ENCODE assay signal across 10 cellular contexts in genomic region chr7:64946772-64947171, GRCh38. TPM values are rescaled to one million over a fixed set of nuclear protein-coding genes. Genes with fewer than 3 reads are reported as not detected.
DNase-seq lines count a peak whose midpoint lies in the region; ATAC-seq, FAIRE-seq and TF ChIP-seq lines count a peak whose summit lies in the region.
"Had no signal": no experiment of that assay in that cellular context is flagged by ENCODE, and none has a peak within 500 bp of the region (broad histone marks: within the 10 kb centered on the region; RNA-seq: fewer than 3 reads in every experiment).

No MANE protein-coding gene starts in this region.

- H3K36me3 ChIP-seq in GM23248 (ENCODE audit: low read depth), result no peaks in the 10 kb centered on the region
- H3K36me3 ChIP-seq in HepG2 (replicated peaks in 1 of 2; ENCODE audit: control insufficient read depth in 1 of 2, insufficient read depth in 2 of 2, low read length in 2 of 2), result no peaks in the 10 kb centered on the region
- H3K36me3 ChIP-seq in mesenchymal stem cell (ENCODE audit: control insufficient read depth in 1 of 2, insufficient read depth in 2 of 2, low read depth in 1 of 2, low read length in 2 of 2), result no peaks in the 10 kb centered on the region

- H3K27me3 ChIP-seq in AG04450 (ENCODE audit: control insufficient read depth, insufficient read depth, low read length), result peaks cover 27% of the 10 kb centered on the region
- peaks cover 25% of the 10 kb centered on the region for H3K27me3 ChIP-seq in GM23248 (replicated peaks; ENCODE audit: insufficient read depth)
- peaks cover 0 to 2% of the 10 kb centered on the region in 2 experiments; a peak in 1 of 5 replicates for H3K27me3 ChIP-seq in HepG2 (ENCODE audit: control insufficient read depth in 1 of 2, insufficient read depth in 2 of 2, low read length in 2 of 2)
- peaks cover 11 to 36% of the 10 kb centered on the region in 2 experiments for H3K27me3 ChIP-seq in mesenchymal stem cell (ENCODE audit: control insufficient read depth in 1 of 2, insufficient read depth in 1 of 2, low read length in 2 of 2)

- H3K4me1 Mint-ChIP-seq in activated T-helper 17 cell treated with anti-CD3 and anti-CD28 coated beads, Interleukin-2, amount 50 U/mL, for 72 hours, result no peaks in the 10 kb centered on the region

- no peak for DNase-seq in AG04450 (ENCODE audit: low read depth, low spot score)
- peak; percentile 15 for DNase-seq in GM23248
- DNase-seq in HepG2 (ENCODE audit: low spot score), result peak; percentile 27
- no peak for DNase-seq in urothelium cell line (ENCODE audit: low spot score)
- no peak for DNase-seq in G401 (ENCODE audit: low spot score)
- DNase-seq in mesenchymal stem cell, result no peak

- no peak overlapping the region for H3K18ac ChIP-seq in mesenchymal stem cell (ENCODE audit: low read depth in 1 of 2, low read length in 2 of 2)

- no peaks in the 10 kb centered on the region for H3F3A ChIP-seq in GM23248 (ENCODE audit: insufficient read depth)

- H3K4ac ChIP-seq in mesenchymal stem cell (ENCODE audit: low read depth in 1 of 2, low read length in 2 of 2), result no peak overlapping the region

- peak; percentile 30 for TF ChIP-seq CTCF in AG04450 (IDR thresholded peaks at IDR 0.05; ENCODE audit: low read depth, low read length)
- peak; percentile 82 for TF ChIP-seq CTCF in HepG2 (CRISPR knock-in tag; IDR thresholded peaks at IDR 0.05)

- H3K27me3 Mint-ChIP-seq in activated T-helper 17 cell treated with anti-CD3 and anti-CD28 coated beads, Interleukin-2, amount 50 U/mL, for 72 hours, result peaks cover 41% of the 10 kb centered on the region

- H3K27ac ChIP-seq in AG04450 (ENCODE audit: low read depth, low read length) (no peak overlapping the region), GM23248 (no peak overlapping the region), HepG2 (ENCODE audit: extremely low read length, insufficient read depth, low read length) (no peak overlapping the region), mesenchymal stem cell (ENCODE audit: low read length, poor library complexity, severe bottlenecking) (no peak overlapping the region)
- H3K27ac ChIP-seq: SK-N-MC had no signal

- no TSS peak for BruUV-seq in HepG2 (replicated peaks; lab: Mats Ljungman, UMichigan)

- H3K36me3 Mint-ChIP-seq in activated T-helper 17 cell treated with anti-CD3 and anti-CD28 coated beads, Interleukin-2, amount 50 U/mL, for 72 hours (ENCODE audit: low read depth), result no peaks in the 10 kb centered on the region

- H4K91ac ChIP-seq in mesenchymal stem cell (ENCODE audit: low read length), result no peak overlapping the region

- no peak for TF ChIP-seq RAD21 in HepG2 (CRISPR knock-in tag; IDR thresholded peaks at IDR 0.05)

- H3K23ac ChIP-seq in mesenchymal stem cell (ENCODE audit: low read length in 2 of 2), result no peak overlapping the region

- H3K4me3 ChIP-seq in AG04450 (ENCODE audit: low read depth, low read length), result no peak overlapping the region
- no peak overlapping the region for H3K4me3 ChIP-seq in GM23248
- H3K4me3 ChIP-seq in HepG2 (replicated peaks in 1 of 3; ENCODE audit: insufficient read depth in 1 of 3, low read depth in 2 of 3, low read length in 3 of 3), result peak overlapping the region; percentile 64 to 83 (median 67)
- no peak overlapping the region for H3K4me3 ChIP-seq in mesenchymal stem cell (ENCODE audit: insufficient read depth in 1 of 2, low read depth in 1 of 2, low read length in 2 of 2)
- H3K4me3 ChIP-seq: SK-N-MC had no signal

- WGBS in GM23248 (ENCODE audit: low coverage in 1 of 2, low lambda C conversion rate in 2 of 2, missing lambda C conversion rate in 2 of 2), 2 experiments, result 32 to 41% methylated on average over 5 of the region's 5 CpGs
- 54% methylated on average over 4 of the region's 5 CpGs for WGBS in HepG2 (ENCODE audit: low lambda C conversion rate)
- 26% methylated on average over 5 of the region's 5 CpGs for WGBS in mesenchymal stem cell

- no peaks in the 10 kb centered on the region for H3K79me2 ChIP-seq in GM23248 (ENCODE audit: insufficient read depth)
- H3K79me2 ChIP-seq in HepG2 (ENCODE audit: insufficient read depth, low read length), result no peaks in the 10 kb centered on the region

- no peak overlapping the region for H2BK5ac ChIP-seq in mesenchymal stem cell (ENCODE audit: low read depth, low read length, poor library complexity, severe bottlenecking)

- H3K9me3 Mint-ChIP-seq in activated T-helper 17 cell treated with anti-CD3 and anti-CD28 coated beads, Interleukin-2, amount 50 U/mL, for 72 hours, result no peaks in the 10 kb centered on the region

- H2BK15ac ChIP-seq in mesenchymal stem cell (ENCODE audit: low read depth, poor library complexity, severe bottlenecking), result no peak overlapping the region

- in situ Hi-C loops in GM23248 (cut with MboI) (no loop called here), HepG2 (cut with HindIII; ENCODE audit: extremely low pct_ligation_motif_present, low pct_unique_long_range_greater_than_20kb) (no loop called here), G401 (cut with HindIII; ENCODE audit: low sequenced_read_pairs) (no loop called here)

- H4K8ac ChIP-seq in mesenchymal stem cell (ENCODE audit: low read length), result no peak overlapping the region

- H3K4me3 Mint-ChIP-seq in activated T-helper 17 cell treated with anti-CD3 and anti-CD28 coated beads, Interleukin-2, amount 50 U/mL, for 72 hours, result no peak overlapping the region

- POLR2A ChIA-PET in AG04450 (lab: Yijun Ruan, JAX), result no interaction called here
- POLR2A ChIA-PET in HepG2 (lab: Yijun Ruan, JAX), result interaction anchor here (0.7 to 1.6 kb wide), 4 partner anchors 23 to 154 kb away, joined by 3 to 4 read pairs (median 4); partner anchors contain the start of gene ERV3-1

- H3K9ac ChIP-seq in GM23248, result no peak overlapping the region
- peak overlapping the region; percentile 71; the same call in 1 of the 2 replicates for H3K9ac ChIP-seq in HepG2 (ENCODE audit: insufficient read depth, low read depth, low read length)
- H3K9ac ChIP-seq in mesenchymal stem cell (ENCODE audit: low read length), result no peak overlapping the region

- H2AK5ac ChIP-seq in mesenchymal stem cell (ENCODE audit: low read length, severe bottlenecking), result no peak overlapping the region

- ATAC-seq in activated T-helper 17 cell treated with anti-CD3 and anti-CD28 coated beads, Interleukin-2, amount 50 U/mL, for 72 hours (replicated peaks), result peak; percentile 65
- ATAC-seq in HepG2 (peak; percentile 82), HG03439 (IDR thresholded peaks at IDR 0.05; ENCODE audit: unreplicated experiment) (no peak)

- no peaks in the 10 kb centered on the region for H3K4me1 ChIP-seq in GM23248 (ENCODE audit: insufficient read depth)
- peaks cover 33% of the 10 kb centered on the region for H3K4me1 ChIP-seq in HepG2 (ENCODE audit: insufficient read depth, low read length)
- H3K4me1 ChIP-seq in mesenchymal stem cell (ENCODE audit: control insufficient read depth, insufficient read depth, low read depth, low read length), result peaks cover 5% of the 10 kb centered on the region

- H2BK12ac ChIP-seq in mesenchymal stem cell (ENCODE audit: low read length in 2 of 2), result no peak overlapping the region

- H2BK120ac ChIP-seq in mesenchymal stem cell (ENCODE audit: low read depth, low read length), result no peak overlapping the region

- TF ChIP-seq EP300 in HepG2 (IDR thresholded peaks at IDR 0.05; ENCODE audit: low read depth in 2 of 2, low read length in 2 of 2) (no peak), HepG2 (CRISPR knock-in tag; IDR thresholded peaks at IDR 0.05; ENCODE audit: borderline replicate concordance) (no peak)

- H3K9me3 ChIP-seq in AG04450 (ENCODE audit: control insufficient read depth, insufficient read depth, low read length) (peaks cover 14% of the 10 kb centered on the region), GM23248 (ENCODE audit: low read depth) (no peaks in the 10 kb centered on the region), HepG2 (ENCODE audit: low read length) (no peaks in the 10 kb centered on the region), mesenchymal stem cell (ENCODE audit: control insufficient read depth, low read length) (no peaks in the 10 kb centered on the region)

- CTCF ChIA-PET in AG04450 (lab: Charles Lee) (interaction anchor here (2.1 kb wide), 1 partner anchor 361 kb away, joined by 12 read pairs; no protein-coding TSS in a partner anchor), HepG2 (lab: Yijun Ruan, JAX; ENCODE audit: low intra/inter-chr PET ratio, low total read pairs) (no interaction called here)

- H3K79me1 ChIP-seq in mesenchymal stem cell (replicated peaks; ENCODE audit: low read length, poor library complexity, severe bottlenecking), result no peaks in the 10 kb centered on the region

- no peak overlapping the region for H3K27ac Mint-ChIP-seq in activated T-helper 17 cell treated with anti-CD3 and anti-CD28 coated beads, Interleukin-2, amount 50 U/mL, for 72 hours

- intact Hi-C loops in HepG2 (cut with micrococcal nuclease; ENCODE audit: unreplicated experiment), result no loop called here

- H4K20me1 ChIP-seq in GM23248 (ENCODE audit: insufficient read depth) (no peaks in the 10 kb centered on the region), HepG2 (ENCODE audit: insufficient read depth, low read length) (no peaks in the 10 kb centered on the region)

- H3K4me2 ChIP-seq in GM23248 (ENCODE audit: unreplicated experiment) (no peak overlapping the region), HepG2 (ENCODE audit: low read depth, low read length) (peak overlapping the region; percentile 93), mesenchymal stem cell (ENCODE audit: low read length, poor library complexity, severe bottlenecking) (no peak overlapping the region)

- TF ChIP-seq POLR2A in HepG2 (IDR thresholded peaks at IDR 0.05; ENCODE audit: insufficient read depth in 1 of 2, low read depth in 2 of 2, low read length in 2 of 2), result no peak

- no peak overlapping the region for H2AFZ ChIP-seq in GM23248
- H2AFZ ChIP-seq in HepG2 (ENCODE audit: low read length), result no peak overlapping the region
- H2AFZ ChIP-seq in mesenchymal stem cell (ENCODE audit: low read depth, low read length), result no peak overlapping the region

- no peak overlapping the region for H3K14ac ChIP-seq in mesenchymal stem cell (ENCODE audit: low read length in 2 of 2)

- H3K9me2 ChIP-seq in GM23248 (ENCODE audit: insufficient read depth), result no peaks in the 10 kb centered on the region

- FAIRE-seq in HepG2 (lab: Jason Lieb, UNC) (no peak), urothelium cell line (lab: Jason Lieb, UNC) (no peak)
- FAIRE-seq: frontal cortex had no signal

RNA-seq across cellular contexts. Expression of gene ZNF273, which starts 43.7 kb away (rescaled TPM):
- polyA plus RNA-seq in AG04450 (2011; rRNA removed), result 2.2 and 2.9 TPM in 2 replicates
- 1.0 and 2.1 TPM in 2 replicates for polyA minus RNA-seq in AG04450 (2011; rRNA and poly(A)+ RNA removed)
- total RNA-seq in GM23248 (2014; rRNA removed; shearing (Covaris generic)), result 4.8 and 8.3 TPM in 2 replicates
- 2.1 and 4.1 TPM in 2 replicates for polyA plus RNA-seq in GM23248 (2016; fragmentation: Nextera tagmentation; extraction: Ambion mirVana)
- total RNA-seq in activated T-helper 17 cell treated with anti-CD3 and anti-CD28 coated beads, Interleukin-2, amount 50 U/mL, for 72 hours, result 10 to 100 TPM in 1 of 2 donors, 1 to 10 TPM in 1; 9.1 to 13.6 TPM
- 5.8 and 6.8 TPM in 2 replicates for total RNA-seq in HepG2 (2016; rRNA removed; fragmentation: Illumina TruSeq; extraction: Trizol)
- 1.1 and 1.3 TPM in 2 replicates for total RNA-seq in HepG2 (2016; cell fraction: cytosol; rRNA removed; fragmentation: Illumina TruSeq; extraction: Trizol; ENCODE audit: low read depth)
- total RNA-seq in HepG2 (2016; cell fraction: insoluble cytoplasmic fraction; rRNA removed; fragmentation: Illumina TruSeq; extraction: Trizol), result 5.0 and 7.2 TPM in 2 replicates
- 2.1 and 4.0 TPM in 2 replicates for total RNA-seq in HepG2 (2016; cell fraction: membrane; rRNA removed; fragmentation: Illumina TruSeq; extraction: Trizol)
- 4.9 and 5.1 TPM in 2 replicates for total RNA-seq in HepG2 (2016; cell fraction: nucleus; rRNA removed; fragmentation: Illumina TruSeq; extraction: Trizol)
- 0.90 and 1.7 TPM in 2 replicates for polyA plus RNA-seq in HepG2 (2011; rRNA removed)
- 1.0 and 1.2 TPM in 2 replicates for polyA plus RNA-seq in HepG2 (2011; cell fraction: cytosol; rRNA removed)
- 0.64 and 0.69 TPM in 2 replicates for polyA plus RNA-seq in HepG2 (2011; cell fraction: nucleus; rRNA removed)
- 1.3 and 2.0 TPM in 2 replicates for polyA plus RNA-seq in HepG2 (2012)
- 0.62 and 0.71 TPM in 2 replicates for polyA plus RNA-seq in HepG2 (2016; cell fraction: cytosol; fragmentation: Illumina TruSeq; extraction: Trizol; ENCODE audit: low read depth)
- 6.6 and 7.3 TPM in 2 replicates for polyA plus RNA-seq in HepG2 (2016; cell fraction: insoluble cytoplasmic fraction; fragmentation: Illumina TruSeq; extraction: Trizol; ENCODE audit: low read depth)
- polyA plus RNA-seq in HepG2 (2016; cell fraction: membrane; fragmentation: Illumina TruSeq; extraction: Trizol; ENCODE audit: low read depth), result 2.5 and 2.6 TPM in 2 replicates
- polyA plus RNA-seq in HepG2 (2016; cell fraction: nucleus; fragmentation: Illumina TruSeq; extraction: Trizol; ENCODE audit: insufficient read depth, low read depth), result 5.0 and 5.1 TPM in 2 replicates
- polyA minus RNA-seq in HepG2 (2011; rRNA and poly(A)+ RNA removed; ENCODE audit: low replicate concordance), result 0.90 and 4.3 TPM in 2 replicates
- 2.3 TPM in 2 replicates for polyA minus RNA-seq in HepG2 (2011; cell fraction: cytosol; rRNA and poly(A)+ RNA removed)
- 5.3 and 6.6 TPM in 2 replicates for polyA minus RNA-seq in HepG2 (2011; cell fraction: nucleus; rRNA and poly(A)+ RNA removed)
- 6.3 and 8.8 TPM in 2 replicates for total RNA-seq in G401 (2014; rRNA removed; shearing (Covaris generic))
- 1.4 TPM for polyA plus RNA-seq in mesenchymal stem cell (2013, experiment 1 of 2)
- 1.2 TPM for polyA plus RNA-seq in mesenchymal stem cell (2013, experiment 2 of 2)

RNA-seq across cellular contexts. Expression of gene ZNF117, which starts 44.1 kb away (rescaled TPM):
- polyA plus RNA-seq in AG04450 (2011; rRNA removed) (9.4 and 12.9 TPM in 2 replicates), GM23248 (2016; fragmentation: Nextera tagmentation; extraction: Ambion mirVana) (0.81 and 1.2 TPM in 2 replicates), HepG2 (2011; rRNA removed) (20.0 and 20.4 TPM in 2 replicates)
- 2.6 and 5.3 TPM in 2 replicates for polyA minus RNA-seq in AG04450 (2011; rRNA and poly(A)+ RNA removed)
- 2.8 and 4.3 TPM in 2 replicates for total RNA-seq in GM23248 (2014; rRNA removed; shearing (Covaris generic))
- 1 to 10 TPM; 1.8 to 6.2 TPM for total RNA-seq in activated T-helper 17 cell treated with anti-CD3 and anti-CD28 coated beads, Interleukin-2, amount 50 U/mL, for 72 hours
- total RNA-seq in HepG2 (2016; rRNA removed; fragmentation: Illumina TruSeq; extraction: Trizol), result 3.9 and 6.6 TPM in 2 replicates
- total RNA-seq in HepG2 (2016; cell fraction: cytosol; rRNA removed; fragmentation: Illumina TruSeq; extraction: Trizol; ENCODE audit: low read depth), result 0.18 and 0.51 TPM in 2 replicates
- total RNA-seq in HepG2 (2016; cell fraction: insoluble cytoplasmic fraction; rRNA removed; fragmentation: Illumina TruSeq; extraction: Trizol), result 4.1 and 5.5 TPM in 2 replicates
- total RNA-seq in HepG2 (2016; cell fraction: membrane; rRNA removed; fragmentation: Illumina TruSeq; extraction: Trizol), result 0.86 and 1.3 TPM in 2 replicates
- total RNA-seq in HepG2 (2016; cell fraction: nucleus; rRNA removed; fragmentation: Illumina TruSeq; extraction: Trizol), result 17.8 and 18.6 TPM in 2 replicates
- polyA plus RNA-seq in HepG2 (2011; cell fraction: cytosol; rRNA removed), result 2.5 and 4.6 TPM in 2 replicates
- 32.2 and 47.0 TPM in 2 replicates for polyA plus RNA-seq in HepG2 (2011; cell fraction: nucleus; rRNA removed)
- polyA plus RNA-seq in HepG2 (2012), result 11.3 and 17.9 TPM in 2 replicates
- 0.15 and 0.19 TPM in 2 replicates for polyA plus RNA-seq in HepG2 (2016; cell fraction: cytosol; fragmentation: Illumina TruSeq; extraction: Trizol; ENCODE audit: low read depth)
- 2.3 and 2.9 TPM in 2 replicates for polyA plus RNA-seq in HepG2 (2016; cell fraction: insoluble cytoplasmic fraction; fragmentation: Illumina TruSeq; extraction: Trizol; ENCODE audit: low read depth)
- 0.51 and 0.56 TPM in 2 replicates for polyA plus RNA-seq in HepG2 (2016; cell fraction: membrane; fragmentation: Illumina TruSeq; extraction: Trizol; ENCODE audit: low read depth)
- polyA plus RNA-seq in HepG2 (2016; cell fraction: nucleus; fragmentation: Illumina TruSeq; extraction: Trizol; ENCODE audit: insufficient read depth, low read depth), result 38.6 and 39.6 TPM in 2 replicates
- 0.14 and 9.5 TPM in 2 replicates for polyA minus RNA-seq in HepG2 (2011; rRNA and poly(A)+ RNA removed; ENCODE audit: low replicate concordance)
- 7.1 and 8.9 TPM in 2 replicates for polyA minus RNA-seq in HepG2 (2011; cell fraction: cytosol; rRNA and poly(A)+ RNA removed)
- polyA minus RNA-seq in HepG2 (2011; cell fraction: nucleus; rRNA and poly(A)+ RNA removed), result 175 and 179 TPM in 2 replicates
- 1.3 and 3.1 TPM in 2 replicates for total RNA-seq in G401 (2014; rRNA removed; shearing (Covaris generic))
- 3.1 TPM for polyA plus RNA-seq in mesenchymal stem cell (2013, experiment 1 of 2)
- polyA plus RNA-seq in mesenchymal stem cell (2013, experiment 2 of 2), result 2.8 TPM

RNA-seq across cellular contexts. Expression of gene ERV3-1, which starts 59.7 kb away (rescaled TPM):
- polyA plus RNA-seq in AG04450 (2011; rRNA removed) (16.3 and 19.3 TPM in 2 replicates), GM23248 (2016; fragmentation: Nextera tagmentation; extraction: Ambion mirVana) (5.9 and 8.1 TPM in 2 replicates), HepG2 (2011; rRNA removed) (86.3 and 91.5 TPM in 2 replicates)
- 24.9 and 25.2 TPM in 2 replicates for polyA minus RNA-seq in AG04450 (2011; rRNA and poly(A)+ RNA removed)
- 4.8 and 6.4 TPM in 2 replicates for total RNA-seq in GM23248 (2014; rRNA removed; shearing (Covaris generic))
- total RNA-seq in activated T-helper 17 cell treated with anti-CD3 and anti-CD28 coated beads, Interleukin-2, amount 50 U/mL, for 72 hours, result 10 to 100 TPM in 1 of 2 donors, 1 to 10 TPM in 1; 6.1 to 13.7 TPM
- 12.0 and 20.4 TPM in 2 replicates for total RNA-seq in HepG2 (2016; rRNA removed; fragmentation: Illumina TruSeq; extraction: Trizol)
- total RNA-seq in HepG2 (2016; cell fraction: cytosol; rRNA removed; fragmentation: Illumina TruSeq; extraction: Trizol; ENCODE audit: low read depth), result 4.2 and 5.2 TPM in 2 replicates
- 11.8 and 20.6 TPM in 2 replicates for total RNA-seq in HepG2 (2016; cell fraction: insoluble cytoplasmic fraction; rRNA removed; fragmentation: Illumina TruSeq; extraction: Trizol)
- total RNA-seq in HepG2 (2016; cell fraction: membrane; rRNA removed; fragmentation: Illumina TruSeq; extraction: Trizol), result 10.8 and 11.0 TPM in 2 replicates
- 43.8 and 47.3 TPM in 2 replicates for total RNA-seq in HepG2 (2016; cell fraction: nucleus; rRNA removed; fragmentation: Illumina TruSeq; extraction: Trizol)
- polyA plus RNA-seq in HepG2 (2011; cell fraction: cytosol; rRNA removed), result 34.9 and 51.4 TPM in 2 replicates
- polyA plus RNA-seq in HepG2 (2011; cell fraction: nucleus; rRNA removed), result 133 and 172 TPM in 2 replicates
- 61.3 and 79.8 TPM in 2 replicates for polyA plus RNA-seq in HepG2 (2012)
- polyA plus RNA-seq in HepG2 (2016; cell fraction: cytosol; fragmentation: Illumina TruSeq; extraction: Trizol; ENCODE audit: low read depth), result 4.3 and 5.7 TPM in 2 replicates
- polyA plus RNA-seq in HepG2 (2016; cell fraction: insoluble cytoplasmic fraction; fragmentation: Illumina TruSeq; extraction: Trizol; ENCODE audit: low read depth), result 11.4 and 12.5 TPM in 2 replicates
- 5.7 and 11.4 TPM in 2 replicates for polyA plus RNA-seq in HepG2 (2016; cell fraction: membrane; fragmentation: Illumina TruSeq; extraction: Trizol; ENCODE audit: low read depth)
- polyA plus RNA-seq in HepG2 (2016; cell fraction: nucleus; fragmentation: Illumina TruSeq; extraction: Trizol; ENCODE audit: insufficient read depth, low read depth), result 43.2 and 50.3 TPM in 2 replicates
- polyA minus RNA-seq in HepG2 (2011; rRNA and poly(A)+ RNA removed; ENCODE audit: low replicate concordance), result 3.1 and 62.8 TPM in 2 replicates
- polyA minus RNA-seq in HepG2 (2011; cell fraction: cytosol; rRNA and poly(A)+ RNA removed), result 25.1 and 31.4 TPM in 2 replicates
- polyA minus RNA-seq in HepG2 (2011; cell fraction: nucleus; rRNA and poly(A)+ RNA removed), result 275 and 346 TPM in 2 replicates
- 5.3 and 5.8 TPM in 2 replicates for total RNA-seq in G401 (2014; rRNA removed; shearing (Covaris generic))
- 6.6 TPM for polyA plus RNA-seq in mesenchymal stem cell (2013, experiment 1 of 2)
- 7.5 TPM for polyA plus RNA-seq in mesenchymal stem cell (2013, experiment 2 of 2)

Comparison
In these comparisons a context has a peak if more than half of its experiments do, and no peak if none do; other contexts are left out.
1. DNase-seq: peak in GM23248 (single experiment) and HepG2 (single experiment); none in AG04450 (single experiment), urothelium cell line (single experiment), G401 (single experiment) and mesenchymal stem cell (single experiment).
2. H3K4me3 ChIP-seq: peak in HepG2 (3 of 3); none in AG04450 (single experiment), GM23248 (single experiment) and mesenchymal stem cell (0 of 2).